ENCODE assay signal across 8 cellular contexts in the genomic region with DNA sequence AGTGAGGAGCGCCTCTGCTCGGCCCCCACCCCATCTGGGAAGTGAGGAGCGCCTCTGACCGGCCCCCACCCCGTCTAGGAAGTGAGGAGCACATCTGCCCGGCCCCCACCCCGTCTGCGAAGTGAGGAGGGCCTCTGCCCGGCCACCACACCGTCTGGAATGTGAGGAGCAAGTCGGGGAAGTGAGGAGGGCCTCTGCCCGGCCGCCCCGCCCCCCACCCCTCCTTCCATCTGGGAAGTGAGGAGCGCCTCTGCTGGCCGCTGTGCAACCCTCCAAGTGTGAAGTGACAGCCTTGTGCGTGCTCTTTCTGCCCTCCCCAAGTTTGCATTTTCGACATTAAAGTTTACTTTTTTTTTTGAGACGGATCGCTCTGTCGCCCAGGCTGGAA. TPM values are rescaled to one million over a fixed set of nuclear protein-coding genes. Genes with fewer than 3 reads are reported as not detected.
DNase-seq lines count a peak whose midpoint lies in the region; ATAC-seq and TF ChIP-seq lines count a peak whose summit lies in the region.
"Had no signal": no experiment of that assay in that cellular context is flagged by ENCODE, and none has a peak within 500 bp of the region (broad histone marks: within the 10 kb centered on the region; RNA-seq: fewer than 3 reads in every experiment).

No MANE protein-coding gene starts in this region.

- no peaks in the 10 kb centered on the region for H3K27me3 ChIP-seq in HUES6 (ENCODE audit: control insufficient read depth, insufficient read depth, low read length)
- no peaks in the 10 kb centered on the region for H3K27me3 ChIP-seq in adrenal gland
- no peaks in the 10 kb centered on the region for H3K27me3 ChIP-seq in iPS-15b (ENCODE audit: control insufficient read depth, insufficient read depth, low read length)

- no peak for ATAC-seq in stimulated activated effector memory CD8-positive, alpha-beta T cell treated with anti-CD3 and anti-CD28 coated beads, Interleukin-12 subunit alpha, Interleukin-12 subunit beta, amount 100 ng/mL, for 72 hours
- ATAC-seq in sciatic nerve, result no peak
- ATAC-seq: K562 had no signal

- peak overlapping the region; percentile 54 for H3K4me3 ChIP-seq in HUES6 (ENCODE audit: low read depth, low read length)
- H3K4me3 ChIP-seq in adrenal gland, result peak overlapping the region in 2 of 4 donors; percentile 17 to 54
- H3K4me3 ChIP-seq in iPS-15b (ENCODE audit: low read depth, low read length), result peak overlapping the region; percentile 35
- H3K4me3 ChIP-seq: K562 had no signal

- H3K27ac Mint-ChIP-seq in stimulated activated effector memory CD8-positive, alpha-beta T cell treated with anti-CD3 and anti-CD28 coated beads, Interleukin-12 subunit alpha, Interleukin-12 subunit beta, amount 100 ng/mL, for 72 hours, result no peak overlapping the region

- H3K9me3 Mint-ChIP-seq in stimulated activated effector memory CD8-positive, alpha-beta T cell treated with anti-CD3 and anti-CD28 coated beads, Interleukin-12 subunit alpha, Interleukin-12 subunit beta, amount 100 ng/mL, for 72 hours, result no peaks in the 10 kb centered on the region

- peaks cover 19% of the 10 kb centered on the region for H3K4me1 Mint-ChIP-seq in stimulated activated effector memory CD8-positive, alpha-beta T cell treated with anti-CD3 and anti-CD28 coated beads, Interleukin-12 subunit alpha, Interleukin-12 subunit beta, amount 100 ng/mL, for 72 hours

- peak in 4 of 6 experiments; percentile 9 to 52 (median 40) for TF ChIP-seq CTCF in adrenal gland (IDR thresholded peaks at IDR 0.05)

- H3K4me1 ChIP-seq in HUES6 (ENCODE audit: control insufficient read depth, insufficient read depth, low read length) (0 out of 2 replicates have a peak, but pooled peaks cover 2% of the 10 kb centered on the region), adrenal gland (replicated peaks in 1 of 2) (peaks cover 9 to 10% of the 10 kb centered on the region in 2 donors), iPS-15b (ENCODE audit: control insufficient read depth, insufficient read depth, low read length) (no peaks in the 10 kb centered on the region)

- TF ChIP-seq POLR2A in adrenal gland (IDR thresholded peaks at IDR 0.05), result no peak

- intact Hi-C loops in adrenal gland (cut with DNase I) (loop anchor here in 1 of 2 donors (10.0 kb wide), 1 partner anchor 93 kb away; no protein-coding TSS in a partner anchor), posterior cingulate gyrus (cut with DNase I) (loop anchor here (10.0 kb wide), 1 partner anchor 107 kb away; no protein-coding TSS in a partner anchor), sciatic nerve (cut with DNase I) (no loop called here)

- peaks cover 15% of the 10 kb centered on the region for H3K36me3 Mint-ChIP-seq in stimulated activated effector memory CD8-positive, alpha-beta T cell treated with anti-CD3 and anti-CD28 coated beads, Interleukin-12 subunit alpha, Interleukin-12 subunit beta, amount 100 ng/mL, for 72 hours

- 33 to 51% (median 45%) methylated on average over 4 to 21 of the region's 21 CpGs for WGBS in adrenal gland, 4 donors

- DNase-seq in adrenal gland, result peak in 6 of 7 donors; percentile 47 to 66 (median 60)
- no peak for DNase-seq in stimulated activated effector memory CD8-positive, alpha-beta T cell treated with anti-CD3 and anti-CD28 coated beads, Interleukin-12 subunit alpha, Interleukin-12 subunit beta, amount 100 ng/mL, for 72 hours (ENCODE audit: low spot score in 2 of 2)
- no peak for DNase-seq in posterior cingulate gyrus
- no peak for DNase-seq in sciatic nerve (ENCODE audit: low spot score)
- DNase-seq in DMS114 treated with DMSO at 0.1 percent for 48 hours (lab: John Stamatoyannopoulos, UW; ENCODE audit: unreplicated experiment), result no peak

- H3K9ac ChIP-seq in HUES6 (ENCODE audit: low read length) (no peak overlapping the region), iPS-15b (ENCODE audit: low read depth, low read length) (no peak overlapping the region)

- H3K36me3 ChIP-seq in HUES6 (ENCODE audit: control insufficient read depth, insufficient read depth, low read length), result no peaks in the 10 kb centered on the region; the same call in 1 of the 2 replicates
- H3K36me3 ChIP-seq in adrenal gland (replicated peaks in 1 of 2), result no peaks in the 10 kb centered on the region
- H3K36me3 ChIP-seq in iPS-15b (ENCODE audit: control insufficient read depth, insufficient read depth, low read length), result no peaks in the 10 kb centered on the region

- H3K27ac ChIP-seq in HUES6 (ENCODE audit: low read depth, low read length), result peak overlapping the region; percentile 50; the same call in 1 of the 2 replicates
- H3K27ac ChIP-seq in adrenal gland, result peak overlapping the region in 1 of 5 donors; percentile 59

- H3K9me3 ChIP-seq in HUES6 (ENCODE audit: control insufficient read depth, insufficient read depth, low read depth, low read length) (no peaks in the 10 kb centered on the region), adrenal gland (replicated peaks in 1 of 3) (no peaks in the 10 kb centered on the region), iPS-15b (ENCODE audit: control insufficient read depth, insufficient read depth, low read length) (no peaks in the 10 kb centered on the region)

- H3K4me3 Mint-ChIP-seq in stimulated activated effector memory CD8-positive, alpha-beta T cell treated with anti-CD3 and anti-CD28 coated beads, Interleukin-12 subunit alpha, Interleukin-12 subunit beta, amount 100 ng/mL, for 72 hours, result peak overlapping the region; percentile 20

RNA-seq across cellular contexts. Expression of gene ZZZ3, which starts 5.1 kb away (rescaled TPM):
- 10 to 100 TPM; 32.3 to 71.4 (median 52.8) TPM for total RNA-seq in adrenal gland
- polyA plus RNA-seq in adrenal gland, result 10 to 100 TPM; 14.1 to 38.3 (median 22.5) TPM
- total RNA-seq in sciatic nerve, result 65.7 TPM

Comparison
In these comparisons a context has a peak if more than half of its experiments do, and no peak if none do; other contexts are left out.
1. DNase-seq: peak in adrenal gland (6 of 7); none in stimulated activated effector memory CD8-positive, alpha-beta T cell treated with anti-CD3 and anti-CD28 coated beads, Interleukin-12 subunit alpha, Interleukin-12 subunit beta, amount 100 ng/mL, for 72 hours (0 of 2), posterior cingulate gyrus (0 of 10), sciatic nerve (single experiment) and DMS114 treated with DMSO at 0.1 percent for 48 hours (single experiment).